In the genomic region with DNA sequence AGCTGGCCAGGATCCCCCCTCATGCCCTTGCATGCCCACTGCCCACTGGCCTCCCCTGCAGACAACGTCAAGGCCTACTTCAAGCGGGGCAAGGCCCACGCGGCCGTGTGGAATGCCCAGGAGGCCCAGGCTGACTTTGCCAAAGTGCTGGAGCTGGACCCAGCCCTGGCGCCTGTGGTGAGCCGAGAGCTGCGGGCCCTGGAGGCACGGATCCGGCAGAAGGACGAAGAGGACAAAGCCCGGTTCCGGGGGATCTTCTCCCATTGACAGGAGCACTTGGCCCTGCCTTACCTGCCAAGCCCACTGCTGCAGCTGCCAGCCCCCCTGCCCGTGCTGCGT, we compare ENCODE assay signal across 1 cellular context.
TF ChIP-seq lines count a peak whose summit lies in the region.

No MANE protein-coding gene starts in this region.

TF ChIP-seq in GM12891, 5 proteins besides CTCF, POLR2A, EP300 and RAD21:
- no peak for TF ChIP-seq POLR2AphosphoS5 (IDR thresholded peaks at IDR 0.05; ENCODE audit: low read depth, low read length)
- TF ChIP-seq SPI1 (IDR thresholded peaks at IDR 0.05; ENCODE audit: low read depth, low read length), result no peak
- no peak for TF ChIP-seq TAF1 (IDR thresholded peaks at IDR 0.05; ENCODE audit: low read depth, low read length)
- TF ChIP-seq PAX5 (IDR thresholded peaks at IDR 0.05; ENCODE audit: insufficient read depth, low read length, severe bottlenecking), result no peak
- no peak for TF ChIP-seq POU2F2 (IDR thresholded peaks at IDR 0.05; ENCODE audit: low read depth, low read length)
